Comparison of ENCODE assay signal across 20 cellular contexts in the genomic region with DNA sequence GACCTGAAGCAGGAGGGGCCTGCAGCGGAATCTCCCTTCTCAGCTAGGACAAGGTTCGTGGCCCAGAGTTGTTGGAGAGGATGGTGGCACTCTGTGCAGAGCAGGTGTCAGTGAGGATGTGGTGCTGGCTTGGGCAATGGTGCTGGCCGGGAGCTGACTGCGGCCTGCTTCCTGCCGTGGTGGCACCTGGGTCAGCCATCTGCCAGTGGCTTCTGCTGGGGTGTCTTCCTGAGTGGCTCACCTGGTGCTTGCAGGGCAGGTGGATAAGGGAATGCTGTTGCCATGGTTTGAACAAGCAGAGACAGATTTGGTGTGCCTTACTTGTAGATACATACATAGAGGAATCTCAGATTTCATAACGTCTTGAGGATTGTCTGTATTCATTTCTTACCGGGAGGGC.
DNase-seq lines count a peak whose midpoint lies in the region; ATAC-seq and TF ChIP-seq lines count a peak whose summit lies in the region.
"Had no signal": no experiment of that assay in that cellular context is flagged by ENCODE, and none has a peak within 500 bp of the region (broad histone marks: within the 10 kb centered on the region; RNA-seq: fewer than 3 reads in every experiment).

No MANE protein-coding gene starts in this region.

- TF ChIP-seq CTCF in natural killer cell (IDR thresholded peaks at IDR 0.05) = no peak
- TF ChIP-seq CTCF in nephron (IDR thresholded peaks at IDR 0.05; ENCODE audit: unreplicated experiment in 3 of 3) = no peak
- no peak for TF ChIP-seq CTCF in breast epithelium (IDR thresholded peaks at IDR 0.05)

- no peak overlapping the region for H3K4me3 ChIP-seq in breast epithelium
- H3K4me3 ChIP-seq: smooth muscle cell, thoracic aorta had no signal

- H3K27me3 Mint-ChIP-seq in natural killer cell (ENCODE audit: low read depth in 2 of 2) (no peaks in the 10 kb centered on the region), T-helper 17 cell (no peaks in the 10 kb centered on the region), nephron (ENCODE audit: low read depth) (no peaks in the 10 kb centered on the region)
- H3K27me3 Mint-ChIP-seq in natural killer cell treated with Interleukin-12 subunit alpha and Interleukin-12 subunit beta and Interleukin-15 and Interleukin-18, amount 100 ng/mL, for 72 hours = no peaks in the 10 kb centered on the region
- H3K27me3 Mint-ChIP-seq: memory B cell had no signal

- H3K9me3 Mint-ChIP-seq in natural killer cell (no peaks in the 10 kb centered on the region), nephron (no peaks in the 10 kb centered on the region)
- H3K9me3 Mint-ChIP-seq in natural killer cell treated with Interleukin-12 subunit alpha and Interleukin-12 subunit beta and Interleukin-15 and Interleukin-18, amount 100 ng/mL, for 72 hours = no peaks in the 10 kb centered on the region
- H3K9me3 Mint-ChIP-seq: activated T-cell treated with anti-CD3 and anti-CD28 coated beads, Interleukin-2, amount 50 U/mL, for 4 hours; memory B cell had no signal

- H3K36me3 Mint-ChIP-seq in natural killer cell (peaks cover 16% of the 10 kb centered on the region), T-helper 17 cell (ENCODE audit: low read depth) (peaks cover 16% of the 10 kb centered on the region), nephron (ENCODE audit: low read depth) (peaks cover 85% of the 10 kb centered on the region)
- peaks cover 33% of the 10 kb centered on the region for H3K36me3 Mint-ChIP-seq in natural killer cell treated with Interleukin-12 subunit alpha and Interleukin-12 subunit beta and Interleukin-15 and Interleukin-18, amount 100 ng/mL, for 72 hours

- no peak overlapping the region for H3K4me3 Mint-ChIP-seq in natural killer cell
- H3K4me3 Mint-ChIP-seq in natural killer cell treated with Interleukin-12 subunit alpha and Interleukin-12 subunit beta and Interleukin-15 and Interleukin-18, amount 100 ng/mL, for 72 hours = no peak overlapping the region
- H3K4me3 Mint-ChIP-seq in T-helper 17 cell = no peak overlapping the region
- H3K4me3 Mint-ChIP-seq in nephron = no peak overlapping the region
- H3K4me3 Mint-ChIP-seq: activated T-cell treated with anti-CD3 and anti-CD28 coated beads, Interleukin-2, amount 50 U/mL, for 4 hours; memory B cell had no signal

- no peak for TF ChIP-seq POLR2A in breast epithelium (IDR thresholded peaks at IDR 0.05)

- intact Hi-C loops in natural killer cell (cut with micrococcal nuclease) (no loop called here), breast epithelium (cut with DNase I; ENCODE audit: low total_unique reads) (no loop called here)

- H3K27ac Mint-ChIP-seq in natural killer cell (peak overlapping the region; percentile 40 to 54), T-helper 17 cell (peak overlapping the region; percentile 9), nephron (peak overlapping the region in 2 of 3 experiments; percentile 3 to 28)
- peak overlapping the region in 1 of 2 donors; percentile 57 for H3K27ac Mint-ChIP-seq in natural killer cell treated with Interleukin-12 subunit alpha and Interleukin-12 subunit beta and Interleukin-15 and Interleukin-18, amount 100 ng/mL, for 72 hours
- H3K27ac Mint-ChIP-seq: memory B cell had no signal

- H3K9me3 ChIP-seq in T-helper 17 cell (ENCODE audit: control insufficient read depth, low read length, poor library complexity, severe bottlenecking) (no peaks in the 10 kb centered on the region), breast epithelium (no peaks in the 10 kb centered on the region)
- H3K9me3 ChIP-seq: thoracic aorta had no signal

- peaks cover 16% of the 10 kb centered on the region for H3K36me3 ChIP-seq in breast epithelium

- H3K27me3 ChIP-seq in breast epithelium = no peaks in the 10 kb centered on the region

- no peak for DNase-seq in natural killer cell
- no peak for DNase-seq in natural killer cell treated with Interleukin-12 subunit alpha and Interleukin-12 subunit beta and Interleukin-15 and Interleukin-18, amount 100 ng/mL, for 72 hours (ENCODE audit: low spot score)
- no peak for DNase-seq in T-helper 17 cell
- DNase-seq in DMS114 treated with DMSO at 0.1 percent for 48 hours (lab: John Stamatoyannopoulos, UW; ENCODE audit: unreplicated experiment) = no peak
- DNase-seq in breast epithelium (ENCODE audit: low spot score in 2 of 2) = no peak
- no peak for DNase-seq in midbrain (lab: John Stamatoyannopoulos, UW)
- DNase-seq: activated CD4-positive, alpha-beta T cell treated with anti-CD3 and anti-CD28 coated beads for 4 hours; activated T-cell treated with anti-CD3 and anti-CD28 coated beads, Interleukin-2, amount 50 U/mL, for 4 hours; AML-193; amniotic stem cell; EL; NCI-H524; occipital lobe; RPMI8226; T-helper 9 cell had no signal

- no peaks in the 10 kb centered on the region for H3K4me1 ChIP-seq in breast epithelium

- no peak overlapping the region for H3K27ac ChIP-seq in breast epithelium
- H3K27ac ChIP-seq: thoracic aorta had no signal

- ATAC-seq in natural killer cell (no peak), T-helper 17 cell (no peak), GM18870 (IDR thresholded peaks at IDR 0.05; ENCODE audit: unreplicated experiment) (no peak)
- no peak for ATAC-seq in natural killer cell treated with Interleukin-12 subunit alpha and Interleukin-12 subunit beta and Interleukin-15 and Interleukin-18, amount 100 ng/mL, for 72 hours
- ATAC-seq: activated T-cell treated with anti-CD3 and anti-CD28 coated beads, Interleukin-2, amount 50 U/mL, for 4 hours had no signal

- H3K4me1 Mint-ChIP-seq in natural killer cell (peaks cover 19 to 20% of the 10 kb centered on the region in 2 donors), T-helper 17 cell (no peaks in the 10 kb centered on the region), nephron (peaks cover 42% of the 10 kb centered on the region)
- H3K4me1 Mint-ChIP-seq in natural killer cell treated with Interleukin-12 subunit alpha and Interleukin-12 subunit beta and Interleukin-15 and Interleukin-18, amount 100 ng/mL, for 72 hours (ENCODE audit: low read depth in 2 of 2) = peaks cover 5 to 12% of the 10 kb centered on the region in 2 donors
